11 cellular contexts compared by ENCODE assay signal in the genomic region with DNA sequence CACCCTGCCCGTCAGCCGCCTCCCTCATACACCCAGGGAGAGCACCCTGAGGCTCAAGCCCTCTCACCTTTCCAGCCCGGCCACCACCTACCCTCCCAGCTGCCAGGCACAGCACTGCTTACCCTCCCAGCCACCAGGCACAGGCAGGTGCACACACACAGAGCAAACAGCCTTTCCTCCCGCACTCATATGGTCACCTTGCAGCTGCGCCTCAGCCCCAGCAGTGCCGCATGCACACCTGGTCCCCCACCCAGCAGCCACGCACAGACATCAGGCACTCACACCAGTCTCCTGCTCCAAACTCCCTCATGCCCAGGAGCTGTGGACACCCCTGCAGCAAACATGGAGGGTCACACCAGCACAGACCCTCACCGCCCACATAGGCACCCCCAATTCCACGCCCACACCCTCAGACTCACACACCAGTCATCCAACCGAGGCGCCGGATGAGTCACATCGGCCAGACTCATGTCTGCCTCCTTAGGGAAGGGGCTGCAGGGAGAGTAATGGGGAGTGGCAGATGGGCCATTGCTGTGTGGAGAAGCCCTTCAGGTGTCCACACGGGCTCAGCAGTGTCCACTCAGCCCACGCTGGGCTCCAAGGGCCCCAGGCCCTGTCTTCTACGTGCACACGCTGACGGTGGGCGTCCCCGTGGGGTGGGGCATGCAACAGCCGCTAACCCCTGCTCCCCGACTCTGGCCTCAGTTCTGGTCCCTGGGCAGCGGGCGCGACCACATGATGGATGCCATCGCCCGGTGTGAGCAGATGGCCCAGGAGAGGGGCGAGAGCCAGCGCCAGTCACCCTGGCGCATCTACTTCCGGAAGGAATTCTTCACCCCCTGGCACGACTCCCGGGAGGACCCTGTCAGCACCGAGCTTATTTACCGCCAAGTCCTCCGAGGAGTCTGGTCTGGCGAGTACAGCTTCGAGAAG. TPM values are rescaled to one million over a fixed set of nuclear protein-coding genes. Genes with fewer than 3 reads are reported as not detected.
DNase-seq lines count a peak whose midpoint lies in the region; ATAC-seq, FAIRE-seq and TF ChIP-seq lines count a peak whose summit lies in the region.
"Had no signal": no experiment of that assay in that cellular context is flagged by ENCODE, and none has a peak within 500 bp of the region (broad histone marks: within the 10 kb centered on the region; RNA-seq: fewer than 3 reads in every experiment).

No MANE protein-coding gene starts in this region.

- H3K4me1 Mint-ChIP-seq in progenitor cell of endocrine pancreas (ENCODE audit: low read depth), result peaks cover 2% of the 10 kb centered on the region

- peaks cover 10% of the 10 kb centered on the region for H3K27me3 Mint-ChIP-seq in progenitor cell of endocrine pancreas
- H3K27me3 Mint-ChIP-seq: activated CD4-positive, alpha-beta memory T cell treated with anti-CD3 and anti-CD28 coated beads for 36 hours had no signal

- WGBS in body of pancreas, 2 donors, result 79 to 83% methylated on average over 14 to 38 of the region's 38 CpGs
- WGBS in esophagus squamous epithelium, 2 donors, result 81 to 86% methylated on average over 10 to 16 of the region's 38 CpGs

- H3K9me3 ChIP-seq in body of pancreas (no peaks in the 10 kb centered on the region), esophagus squamous epithelium (no peaks in the 10 kb centered on the region)

- H3K27ac Mint-ChIP-seq in progenitor cell of endocrine pancreas, result peak overlapping the region; percentile 57
- H3K27ac Mint-ChIP-seq: activated CD4-positive, alpha-beta memory T cell treated with anti-CD3 and anti-CD28 coated beads for 36 hours had no signal

- ATAC-seq in body of pancreas, result no peak

- H3K4me1 ChIP-seq in body of pancreas (no peaks in the 10 kb centered on the region), esophagus squamous epithelium (no peaks in the 10 kb centered on the region)

- H3K9me3 Mint-ChIP-seq in progenitor cell of endocrine pancreas (ENCODE audit: low read depth), result no peaks in the 10 kb centered on the region
- H3K9me3 Mint-ChIP-seq: activated CD4-positive, alpha-beta memory T cell treated with anti-CD3 and anti-CD28 coated beads for 36 hours had no signal

- H3K4me3 ChIP-seq in body of pancreas, result no peak overlapping the region
- no peak overlapping the region for H3K4me3 ChIP-seq in esophagus squamous epithelium

- no peak overlapping the region for H3K4me3 Mint-ChIP-seq in progenitor cell of endocrine pancreas (ENCODE audit: low read depth)
- H3K4me3 Mint-ChIP-seq: activated CD4-positive, alpha-beta memory T cell treated with anti-CD3 and anti-CD28 coated beads for 36 hours had no signal

- H3K36me3 ChIP-seq in body of pancreas (replicated peaks in 1 of 2; ENCODE audit: insufficient read depth in 1 of 2, low read depth in 2 of 2), result no peaks in the 10 kb centered on the region
- no peaks in the 10 kb centered on the region for H3K36me3 ChIP-seq in esophagus squamous epithelium

- intact Hi-C loops in body of pancreas (cut with DNase I), result no loop called here
- intact Hi-C loops in esophagus squamous epithelium (cut with DNase I), result no loop called here

- TF ChIP-seq POLR2A in H54 (IDR thresholded peaks at IDR 0.05; ENCODE audit: low read depth, low read length) (no peak), body of pancreas (IDR thresholded peaks at IDR 0.05) (no peak), esophagus squamous epithelium (IDR thresholded peaks at IDR 0.05) (no peak)

- H3K27me3 ChIP-seq in body of pancreas, result no peaks in the 10 kb centered on the region
- H3K27me3 ChIP-seq in esophagus squamous epithelium, result peaks cover 0 to 51% (median 0%) of the 10 kb centered on the region in 4 donors

- FAIRE-seq in H54 (lab: Jason Lieb, UNC), result no peak

- peak; percentile 62 for DNase-seq in H54 (ENCODE audit: insufficient read length, low spot score)
- DNase-seq in NCI-H146 (lab: John Stamatoyannopoulos, UW), result peak; percentile 87
- DNase-seq in body of pancreas, result peak in 3 of 4 donors; percentile 3 to 7 (median 7)
- DNase-seq in progenitor cell of endocrine pancreas (ENCODE audit: low spot score, unreplicated experiment), result no peak
- no peak for DNase-seq in NCI-H2227 treated with DMSO at 0.1 percent for 48 hours (lab: John Stamatoyannopoulos, UW)
- DNase-seq in GM10266 (ENCODE audit: extremely low spot score), result no peak
- DNase-seq in esophagus squamous epithelium (lab: John Stamatoyannopoulos, UW), result no peak
- DNase-seq: activated CD4-positive, alpha-beta memory T cell treated with anti-CD3 and anti-CD28 coated beads for 36 hours; GDM1 had no signal

- no peak for TF ChIP-seq CTCF in body of pancreas (IDR thresholded peaks at IDR 0.05)
- TF ChIP-seq CTCF in progenitor cell of endocrine pancreas (IDR thresholded peaks at IDR 0.05; ENCODE audit: unreplicated experiment), result no peak
- TF ChIP-seq CTCF in GM10266 (IDR thresholded peaks at IDR 0.05; ENCODE audit: control insufficient read depth, insufficient read depth, low read depth, missing control alignments), result no peak
- no peak for TF ChIP-seq CTCF in esophagus squamous epithelium (IDR thresholded peaks at IDR 0.05)

- no peaks in the 10 kb centered on the region for H3K36me3 Mint-ChIP-seq in progenitor cell of endocrine pancreas (ENCODE audit: insufficient read depth)
- H3K36me3 Mint-ChIP-seq: activated CD4-positive, alpha-beta memory T cell treated with anti-CD3 and anti-CD28 coated beads for 36 hours had no signal

- H3K27ac ChIP-seq in body of pancreas, result no peak overlapping the region
- H3K27ac ChIP-seq in esophagus squamous epithelium, result no peak overlapping the region

RNA-seq across cellular contexts. Expression of a gene that starts 22.3 kb away (rescaled TPM):
- total RNA-seq in body of pancreas, result under 1 TPM in 1 of 2 donors, not detected in 1; 0.26 TPM
- total RNA-seq in progenitor cell of endocrine pancreas, result not detected in 2 replicates
- total RNA-seq in esophagus squamous epithelium, result not detected
- total RNA-seq: activated CD4-positive, alpha-beta memory T cell treated with anti-CD3 and anti-CD28 coated beads for 36 hours; mononuclear cell; subcutaneous adipose tissue had no signal

RNA-seq across cellular contexts. Expression of a gene that starts 51.7 kb away (rescaled TPM):
- 10 to 100 TPM in 1 of 2 donors, 1 to 10 TPM in 1; 9.6 to 21.4 TPM for total RNA-seq in body of pancreas
- 6.1 and 6.2 TPM in 2 replicates for total RNA-seq in progenitor cell of endocrine pancreas
- total RNA-seq in esophagus squamous epithelium, result 10 to 100 TPM in 1 of 4 donors, 1 to 10 TPM in 3; 2.4 to 29.6 (median 5.9) TPM

Comparison
In these comparisons a context has a peak if more than half of its experiments do, and no peak if none do; other contexts are left out.
1. DNase-seq: peak in H54 (single experiment), NCI-H146 (single experiment) and body of pancreas (3 of 4); none in progenitor cell of endocrine pancreas (single experiment), NCI-H2227 treated with DMSO at 0.1 percent for 48 hours (single experiment), GM10266 (single experiment) and esophagus squamous epithelium (single experiment).